1 cellular context compared by ENCODE assay signal in the genomic region with DNA sequence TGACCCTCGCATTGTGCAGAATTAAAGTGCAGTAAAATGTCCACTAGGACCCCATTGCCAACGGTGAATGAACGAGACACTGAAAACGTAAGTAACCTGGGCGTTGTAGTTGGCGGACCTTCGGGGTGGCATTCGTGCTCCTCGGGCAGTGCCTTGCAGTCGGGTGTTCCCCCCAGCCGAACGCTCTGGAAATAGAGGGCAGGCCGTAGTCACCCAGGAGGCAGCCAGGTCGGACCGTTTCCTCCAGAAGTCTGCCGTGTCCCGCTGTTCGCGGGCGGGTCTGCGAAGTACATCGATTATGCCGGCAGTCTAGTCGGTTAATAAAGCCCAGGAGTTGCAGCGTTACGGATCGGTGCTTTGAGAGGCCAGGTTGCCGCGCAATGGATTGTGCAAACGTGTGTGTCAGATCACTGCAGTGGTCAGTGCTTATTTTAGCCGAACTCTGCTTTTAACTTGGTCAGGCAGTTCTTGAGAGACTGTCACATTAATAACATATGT.
TF ChIP-seq lines count a peak whose summit lies in the region.

No MANE protein-coding gene starts in this region.

TF ChIP-seq in HEK293, 187 proteins besides CTCF, POLR2A, EP300 and RAD21 (continued from another document):
- TF ChIP-seq, protein P1, sequence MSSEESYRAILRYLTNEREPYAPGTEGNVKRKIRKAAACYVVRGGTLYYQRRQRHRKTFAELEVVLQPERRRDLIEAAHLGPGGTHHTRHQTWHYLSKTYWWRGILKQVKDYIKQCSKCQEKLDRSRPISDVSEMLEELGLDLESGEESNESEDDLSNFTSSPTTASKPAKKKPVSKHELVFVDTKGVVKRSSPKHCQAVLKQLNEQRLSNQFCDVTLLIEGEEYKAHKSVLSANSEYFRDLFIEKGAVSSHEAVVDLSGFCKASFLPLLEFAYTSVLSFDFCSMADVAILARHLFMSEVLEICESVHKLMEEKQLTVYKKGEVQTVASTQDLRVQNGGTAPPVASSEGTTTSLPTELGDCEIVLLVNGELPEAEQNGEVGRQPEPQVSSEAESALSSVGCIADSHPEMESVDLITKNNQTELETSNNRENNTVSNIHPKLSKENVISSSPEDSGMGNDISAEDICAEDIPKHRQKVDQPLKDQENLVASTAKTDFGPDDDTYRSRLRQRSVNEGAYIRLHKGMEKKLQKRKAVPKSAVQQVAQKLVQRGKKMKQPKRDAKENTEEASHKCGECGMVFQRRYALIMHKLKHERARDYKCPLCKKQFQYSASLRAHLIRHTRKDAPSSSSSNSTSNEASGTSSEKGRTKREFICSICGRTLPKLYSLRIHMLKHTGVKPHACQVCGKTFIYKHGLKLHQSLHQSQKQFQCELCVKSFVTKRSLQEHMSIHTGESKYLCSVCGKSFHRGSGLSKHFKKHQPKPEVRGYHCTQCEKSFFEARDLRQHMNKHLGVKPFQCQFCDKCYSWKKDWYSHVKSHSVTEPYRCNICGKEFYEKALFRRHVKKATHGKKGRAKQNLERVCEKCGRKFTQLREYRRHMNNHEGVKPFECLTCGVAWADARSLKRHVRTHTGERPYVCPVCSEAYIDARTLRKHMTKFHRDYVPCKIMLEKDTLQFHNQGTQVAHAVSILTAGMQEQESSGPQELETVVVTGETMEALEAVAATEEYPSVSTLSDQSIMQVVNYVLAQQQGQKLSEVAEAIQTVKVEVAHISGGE (tag by site-specific recombination; conservative IDR thresholded peaks at IDR 0.05; ENCODE audit: low read depth): no peak
- TF ChIP-seq KLF7 (tag by site-specific recombination; IDR thresholded peaks at IDR 0.05; ENCODE audit: borderline replicate concordance) (no peak), ZBTB17 (tag by site-specific recombination; IDR thresholded peaks at IDR 0.05) (peak; percentile 100)
